Comparison of ENCODE assay signal across 16 cellular contexts in the genomic region with DNA sequence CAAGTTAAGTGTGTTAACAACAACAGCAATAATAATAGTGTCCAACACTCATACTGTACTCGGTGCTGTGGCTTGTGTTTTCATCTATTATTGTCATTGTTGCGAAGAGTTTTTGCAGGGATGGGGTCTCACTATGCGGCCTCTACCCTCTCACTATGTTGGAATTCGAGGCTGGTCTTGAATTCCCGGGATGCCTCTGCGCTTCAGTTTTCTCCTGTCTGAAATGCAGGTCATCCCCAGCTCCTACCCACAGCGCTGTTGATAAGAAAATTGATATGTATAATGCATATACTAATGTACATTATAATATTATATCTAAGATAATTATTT. TPM values are rescaled to one million over a fixed set of nuclear protein-coding genes. Genes with fewer than 3 reads are reported as not detected.
DNase-seq lines count a peak whose midpoint lies in the region; ATAC-seq, FAIRE-seq and TF ChIP-seq lines count a peak whose summit lies in the region.
"Had no signal": no experiment of that assay in that cellular context is flagged by ENCODE, and none has a peak within 500 bp of the region (broad histone marks: within the 10 kb centered on the region; RNA-seq: fewer than 3 reads in every experiment).

No MANE protein-coding gene starts in this region.

- DNase-seq in ACHN (peak; percentile 39), HFFc6 (peak; percentile 14), mesothelial cell of epicardium (ENCODE audit: low spot score in 2 of 2, unreplicated experiment in 2 of 2) (no peak), RCC 7860 (ENCODE audit: low spot score) (no peak)
- no peak for DNase-seq in stimulated activated CD4-positive, alpha-beta T cell treated with anti-CD3 and anti-CD28 coated beads, Interleukin-2, amount 100 ng/mL, for 48 hours
- DNase-seq: activated CD4-positive, alpha-beta T cell treated with anti-CD3 and anti-CD28 coated beads, Interleukin-2, amount 10 ng/mL, durations not matched to agents 24 days and 14 days; DND-41; immature natural killer cell; Karpas-422; stimulated activated CD4-positive, alpha-beta T cell treated with anti-CD3 and anti-CD28 coated beads, Interleukin-15, amount 100 ng/mL, for 24 hours had no signal

- no peak for FAIRE-seq in RCC 7860 (lab: Jason Lieb, UNC)

- H3K9ac ChIP-seq in duodenal mucosa (ENCODE audit: low read depth in 1 of 2, low read length in 2 of 2), result peak overlapping the region in 1 of 2 donors; percentile 51

- no peak for TF ChIP-seq CTCF in HFFc6 (IDR thresholded peaks at IDR 0.05)
- TF ChIP-seq CTCF in mesothelial cell of epicardium (IDR thresholded peaks at IDR 0.05; ENCODE audit: unreplicated experiment), result no peak

- H3K4me1 ChIP-seq in duodenal mucosa (ENCODE audit: control insufficient read depth in 1 of 2, insufficient read depth in 2 of 2, low read length in 2 of 2), result peaks cover 8 to 9% of the 10 kb centered on the region in 2 donors

- no peaks in the 10 kb centered on the region for H3K27me3 ChIP-seq in duodenal mucosa (ENCODE audit: control insufficient read depth in 1 of 2, insufficient read depth in 2 of 2, low read length in 2 of 2)

- H3K4me3 ChIP-seq in duodenal mucosa (ENCODE audit: low read depth in 1 of 2, low read length in 2 of 2), result peak overlapping the region; percentile 31 to 48

- H3K36me3 ChIP-seq in duodenal mucosa (ENCODE audit: control insufficient read depth in 1 of 2, insufficient read depth in 2 of 2, low read length in 2 of 2), result no peaks in the 10 kb centered on the region

- H3K36me3 Mint-ChIP-seq in HFFc6 (ENCODE audit: low read depth) (no peaks in the 10 kb centered on the region), mesothelial cell of epicardium (no peaks in the 10 kb centered on the region)
- H3K36me3 Mint-ChIP-seq: immature natural killer cell had no signal

- H3K27ac Mint-ChIP-seq in HFFc6, result peak overlapping the region; percentile 99
- H3K27ac Mint-ChIP-seq in mesothelial cell of epicardium, result peak overlapping the region; percentile 78
- H3K27ac Mint-ChIP-seq: activated CD4-positive, alpha-beta T cell treated with anti-CD3 and anti-CD28 coated beads, Interleukin-2, amount 10 ng/mL, durations not matched to agents 24 days and 14 days; activated T-helper 2 cell treated with anti-CD3 and anti-CD28 coated beads, Interferon-gamma antibody, Interleukin-2, Interleukin-4, amounts not matched to agents 10 μg/mL and 5 μg/mL and 100 μg/mL, durations not matched to agents 14 hours and 24 hours and 36 hours; immature natural killer cell had no signal

- H3K4me3 Mint-ChIP-seq in HFFc6, result peak overlapping the region; percentile 84
- peak overlapping the region; percentile 54 for H3K4me3 Mint-ChIP-seq in mesothelial cell of epicardium
- H3K4me3 Mint-ChIP-seq: activated CD4-positive, alpha-beta T cell treated with anti-CD3 and anti-CD28 coated beads, Interleukin-2, amount 10 ng/mL, durations not matched to agents 24 days and 14 days; immature natural killer cell had no signal

- H3K27ac ChIP-seq in duodenal mucosa (ENCODE audit: low read depth, low read length), result no peak overlapping the region

- peaks cover 4% of the 10 kb centered on the region; the same call in 1 of the 2 replicates for H3K27me3 Mint-ChIP-seq in HFFc6 (ENCODE audit: insufficient read depth)
- H3K27me3 Mint-ChIP-seq in mesothelial cell of epicardium (ENCODE audit: low read depth), result peaks cover 12% of the 10 kb centered on the region

- no peak for ATAC-seq in HG02884 (IDR thresholded peaks at IDR 0.05; ENCODE audit: unreplicated experiment)
- no peak for ATAC-seq in GM21447 (IDR thresholded peaks at IDR 0.05; ENCODE audit: unreplicated experiment)

- no peaks in the 10 kb centered on the region for H3K9me3 ChIP-seq in duodenal mucosa (ENCODE audit: control insufficient read depth in 1 of 2, low read length in 2 of 2)

- H3K4me1 Mint-ChIP-seq in HFFc6 (ENCODE audit: low read depth), result peaks cover 68% of the 10 kb centered on the region
- peaks cover 38% of the 10 kb centered on the region for H3K4me1 Mint-ChIP-seq in mesothelial cell of epicardium
- H3K4me1 Mint-ChIP-seq: immature natural killer cell had no signal

- in situ Hi-C loops in ACHN (cut with HindIII; ENCODE audit: low pct_ligation_motif_present, low pct_unique_long_range_greater_than_20kb, low sequenced_read_pairs), result no loop called here

- no peaks in the 10 kb centered on the region for H3K9me3 Mint-ChIP-seq in HFFc6
- H3K9me3 Mint-ChIP-seq in mesothelial cell of epicardium, result no peaks in the 10 kb centered on the region
- H3K9me3 Mint-ChIP-seq: activated CD4-positive, alpha-beta T cell treated with anti-CD3 and anti-CD28 coated beads, Interleukin-2, amount 10 ng/mL, durations not matched to agents 24 days and 14 days; activated T-helper 2 cell treated with anti-CD3 and anti-CD28 coated beads, Interferon-gamma antibody, Interleukin-2, Interleukin-4, amounts not matched to agents 10 μg/mL and 5 μg/mL and 100 μg/mL, durations not matched to agents 14 hours and 24 hours and 36 hours; immature natural killer cell had no signal

RNA-seq across cellular contexts. Expression of gene SBK3, which starts 4.9 kb away (rescaled TPM):
- not detected for total RNA-seq in HFFc6 (2021; fragmentation: NEBNext Ultra II Directional; extraction: Animal tissue kit (Norgen Biotek cat#: 25700))
- 0.25 TPM in 1 of 3 replicates, not detected in the others for total RNA-seq in mesothelial cell of epicardium
- total RNA-seq: activated CD4-positive, alpha-beta T cell treated with anti-CD3 and anti-CD28 coated beads, Interleukin-2, amount 10 ng/mL, durations not matched to agents 24 days and 14 days; activated T-helper 2 cell treated with anti-CD3 and anti-CD28 coated beads, Interferon-gamma antibody, Interleukin-2, Interleukin-4, amounts not matched to agents 10 μg/mL and 5 μg/mL and 100 μg/mL, durations not matched to agents 14 hours and 24 hours and 36 hours; T-helper 1 cell treated with Interleukin-12 subunit alpha and Interleukin-12 subunit beta and Interleukin-4 antibody, amounts not matched to agents 30 ng/mL and 1 ng/mL, for 36 hours had no signal

RNA-seq across cellular contexts. Expression of gene SBK2, which starts 13.4 kb away (rescaled TPM):
- total RNA-seq in HFFc6 (2021; fragmentation: NEBNext Ultra II Directional; extraction: Animal tissue kit (Norgen Biotek cat#: 25700)), result not detected
- 0.33 to 0.97 TPM (median 0.56 TPM) in 3 replicates for total RNA-seq in mesothelial cell of epicardium
- total RNA-seq: activated CD4-positive, alpha-beta T cell treated with anti-CD3 and anti-CD28 coated beads, Interleukin-2, amount 10 ng/mL, durations not matched to agents 24 days and 14 days; activated T-helper 2 cell treated with anti-CD3 and anti-CD28 coated beads, Interferon-gamma antibody, Interleukin-2, Interleukin-4, amounts not matched to agents 10 μg/mL and 5 μg/mL and 100 μg/mL, durations not matched to agents 14 hours and 24 hours and 36 hours; esophagus mucosa; T-helper 1 cell treated with Interleukin-12 subunit alpha and Interleukin-12 subunit beta and Interleukin-4 antibody, amounts not matched to agents 30 ng/mL and 1 ng/mL, for 36 hours had no signal

RNA-seq across cellular contexts. Expression of gene ZNF579, which starts 30.4 kb away (rescaled TPM):
- total RNA-seq in HFFc6 (2021; fragmentation: NEBNext Ultra II Directional; extraction: Animal tissue kit (Norgen Biotek cat#: 25700)), result 10 to 100 TPM; 19.0 to 24.3 (median 22.0) TPM
- 35.0 to 35.2 TPM (median 35.1 TPM) in 3 replicates for total RNA-seq in mesothelial cell of epicardium

RNA-seq across cellular contexts. Expression of gene FIZ1, which starts 49.0 kb away (rescaled TPM):
- total RNA-seq in HFFc6 (2021; fragmentation: NEBNext Ultra II Directional; extraction: Animal tissue kit (Norgen Biotek cat#: 25700)), result 10 to 100 TPM in 5 of 6 experiments, 1 to 10 TPM in 1; 9.9 to 13.1 (median 11.9) TPM
- 31.3 to 31.7 TPM (median 31.6 TPM) in 3 replicates for total RNA-seq in mesothelial cell of epicardium

RNA-seq across cellular contexts. Expression of gene ZNF524, which starts 49.8 kb away (rescaled TPM):
- total RNA-seq in HFFc6 (2021; fragmentation: NEBNext Ultra II Directional; extraction: Animal tissue kit (Norgen Biotek cat#: 25700)), result 10 to 100 TPM in 5 of 6 experiments, 1 to 10 TPM in 1; 9.3 to 12.0 (median 10.7) TPM
- total RNA-seq in mesothelial cell of epicardium, result 5.3 to 7.4 TPM (median 5.7 TPM) in 3 replicates

Comparison
In these comparisons a context has a peak if more than half of its experiments do, and no peak if none do; other contexts are left out.
1. DNase-seq: peak in ACHN (single experiment) and HFFc6 (single experiment); none in mesothelial cell of epicardium (0 of 2), stimulated activated CD4-positive, alpha-beta T cell treated with anti-CD3 and anti-CD28 coated beads, Interleukin-2, amount 100 ng/mL, for 48 hours (0 of 2) and RCC 7860 (single experiment).